In the genomic region with DNA sequence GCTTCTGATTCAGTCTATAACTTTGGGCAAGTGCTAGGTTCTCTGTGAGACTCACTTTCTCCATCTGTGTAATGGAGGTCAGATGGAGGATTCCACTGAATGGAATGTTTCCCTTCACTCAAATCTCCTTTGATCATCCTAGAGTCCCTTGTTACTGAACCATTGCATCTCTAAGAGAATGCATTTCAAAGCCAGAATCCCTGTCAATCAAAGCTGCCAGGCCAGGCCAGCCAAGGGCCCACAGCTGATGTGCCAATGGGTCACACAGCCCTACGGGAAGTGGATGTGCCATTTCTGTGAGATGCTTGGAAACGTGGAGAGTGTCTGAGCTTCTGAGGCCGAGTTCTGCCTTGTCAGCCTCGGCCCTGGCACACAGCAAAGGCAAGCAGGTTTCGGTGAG, we compare ENCODE assay signal across 17 cellular contexts. TPM values are rescaled to one million over a fixed set of nuclear protein-coding genes. Genes with fewer than 3 reads are reported as not detected.
"Had no signal": no experiment of that assay in that cellular context is flagged by ENCODE, and none has a peak within 500 bp of the region (broad histone marks: within the 10 kb centered on the region; RNA-seq: fewer than 3 reads in every experiment).

No MANE protein-coding gene starts in this region.

- H3K4me1 ChIP-seq: pancreas, prostate gland, stomach, transverse colon had no signal

- H3K36me3 ChIP-seq: pancreas, prostate gland, stomach, thoracic aorta, transverse colon had no signal

- H3K4me1 Mint-ChIP-seq: immature natural killer cell; naive thymus-derived CD8-positive, alpha-beta T cell; neural crest cell had no signal

- H3K9me3 Mint-ChIP-seq: immature natural killer cell; naive thymus-derived CD8-positive, alpha-beta T cell; neural crest cell had no signal

- H3K4me3 ChIP-seq: dorsolateral prefrontal cortex, pancreas, prostate gland, stomach, thoracic aorta, transverse colon had no signal

- H3K27ac ChIP-seq: dorsolateral prefrontal cortex, pancreas, prostate gland, stomach, thoracic aorta, transverse colon had no signal

- H3K36me3 Mint-ChIP-seq: immature natural killer cell; naive thymus-derived CD8-positive, alpha-beta T cell had no signal

- ATAC-seq: naive thymus-derived CD8-positive, alpha-beta T cell; pancreas; sciatic nerve had no signal

- H3K27me3 ChIP-seq: pancreas, stomach, transverse colon had no signal

- H3K9me3 ChIP-seq: pancreas, prostate gland, stomach, thoracic aorta, transverse colon had no signal

- DNase-seq: central memory CD4-positive, alpha-beta T cell; cortex of kidney; effector CD8-positive, alpha-beta T cell; immature natural killer cell; stimulated activated CD4-positive, alpha-beta T cell treated with anti-CD3 and anti-CD28 coated beads, Interleukin-2, amount 100 ng/mL, for 24 hours; stimulated activated CD4-positive, alpha-beta T cell treated with anti-CD3 and anti-CD28 coated beads, Interleukin-4, amount 100 ng/mL, for 4 hours; stimulated activated naive CD4-positive, alpha-beta T cell; stomach; substantia nigra; transverse colon had no signal

- H3K4me3 Mint-ChIP-seq: immature natural killer cell; naive thymus-derived CD8-positive, alpha-beta T cell; neural crest cell had no signal

- H3K27ac Mint-ChIP-seq: immature natural killer cell; naive thymus-derived CD8-positive, alpha-beta T cell had no signal

RNA-seq across cellular contexts. Expression of a gene that starts 32.4 kb away (rescaled TPM):
- polyA plus RNA-seq: immature natural killer cell; naive thymus-derived CD8-positive, alpha-beta T cell had no signal
